In the genomic region with DNA sequence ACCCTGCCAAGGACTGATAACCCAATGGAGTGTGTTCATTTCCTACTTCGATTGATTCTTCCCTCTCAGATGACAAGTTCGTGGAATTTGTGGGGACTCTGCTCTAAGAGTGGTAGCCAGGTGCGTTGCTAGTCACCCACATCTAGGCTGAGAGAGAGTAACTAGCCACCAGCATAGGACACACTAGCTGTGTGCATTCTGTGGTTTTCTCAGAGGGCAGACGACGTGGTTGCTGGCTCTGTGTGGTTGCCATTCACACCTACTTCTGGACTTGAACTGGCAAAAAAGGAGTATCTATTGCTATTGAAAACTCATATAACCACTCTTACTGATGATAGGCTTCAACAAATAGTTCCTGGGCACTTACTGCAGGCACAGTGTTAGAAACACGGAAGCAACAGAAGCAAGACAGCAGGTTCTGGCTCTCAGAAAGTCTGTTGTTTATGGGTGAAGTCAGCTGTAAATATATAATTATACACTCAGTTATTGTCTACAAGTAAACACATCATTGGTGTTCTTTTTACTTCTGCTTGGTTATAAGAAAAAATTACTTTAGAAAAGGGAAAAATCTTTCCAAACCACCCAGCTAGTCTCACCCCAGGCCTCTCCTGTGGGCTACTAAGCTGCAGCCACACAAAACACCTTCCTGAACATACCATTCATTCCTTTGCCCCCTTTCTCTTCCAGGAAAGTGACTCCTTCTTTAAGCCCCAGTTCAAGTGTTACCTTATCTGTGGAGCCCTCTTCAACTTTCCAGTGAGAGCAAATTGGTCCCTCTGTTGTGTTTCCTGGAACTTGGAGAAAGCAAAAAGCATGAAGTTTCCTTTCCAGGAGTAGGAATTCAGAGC, we compare ENCODE assay signal across 24 cellular contexts.
"Had no signal": no experiment of that assay in that cellular context is flagged by ENCODE, and none has a peak within 500 bp of the region (broad histone marks: within the 10 kb centered on the region; RNA-seq: fewer than 3 reads in every experiment).

No MANE protein-coding gene starts in this region.

- H3K9me3 ChIP-seq: prostate gland, upper lobe of left lung had no signal

- H3K36me3 Mint-ChIP-seq: activated naive CD4-positive, alpha-beta T cell treated with anti-CD3 and anti-CD28 coated beads, Interleukin-2, amount 50 U/mL, for 72 hours; brain had no signal

- DNase-seq: activated CD4-positive, alpha-beta memory T cell treated with anti-CD3 and anti-CD28 coated beads, Interleukin-2, amount 10 ng/mL, durations not matched to agents 7 days and 5 days; activated CD4-positive, alpha-beta T cell treated with anti-CD3 and anti-CD28 coated beads for 36 hours; activated effector memory CD4-positive, alpha-beta T cell treated with anti-CD3 and anti-CD28 coated beads, Interleukin-2, amount 50 U/mL, for 16 hours; activated T-cell treated with anti-CD3 and anti-CD28 coated beads, Interleukin-2, amount 50 U/mL, for 4 hours; cortex of kidney; effector CD4-positive, alpha-beta T cell; foreskin fibroblast; left colon; nucleus accumbens; right cardiac atrium; small intestine; stimulated activated CD4-positive, alpha-beta T cell treated with anti-CD3 and anti-CD28 coated beads, Interleukin-4, amount 100 ng/mL, for 24 hours; stimulated activated naive CD4-positive, alpha-beta T cell treated with Interleukin-2 at 50 U/mL for 16 hours; substantia nigra; T-helper 9 cell; upper lobe of left lung had no signal

- ATAC-seq: activated CD4-positive, alpha-beta T cell treated with anti-CD3 and anti-CD28 coated beads for 36 hours; activated naive CD4-positive, alpha-beta T cell treated with anti-CD3 and anti-CD28 coated beads, Interleukin-2, amount 50 U/mL, for 72 hours; activated T-cell treated with anti-CD3 and anti-CD28 coated beads, Interleukin-2, amount 50 U/mL, for 4 hours; left colon; right cardiac atrium had no signal

- H3K9me3 Mint-ChIP-seq: activated CD4-positive, alpha-beta memory T cell treated with anti-CD3 and anti-CD28 coated beads, Interleukin-2, amount 10 ng/mL, durations not matched to agents 7 days and 5 days; activated naive CD4-positive, alpha-beta T cell treated with anti-CD3 and anti-CD28 coated beads, Interleukin-2, amount 50 U/mL, for 72 hours; activated T-cell treated with anti-CD3 and anti-CD28 coated beads, Interleukin-2, amount 50 U/mL, for 4 hours; brain; central memory CD8-positive, alpha-beta T cell; nephron had no signal

- H3K36me3 ChIP-seq: prostate gland, upper lobe of left lung had no signal

- H3K27me3 Mint-ChIP-seq: activated CD4-positive, alpha-beta memory T cell treated with anti-CD3 and anti-CD28 coated beads, Interleukin-2, amount 10 ng/mL, durations not matched to agents 7 days and 5 days; brain; central memory CD8-positive, alpha-beta T cell had no signal

- H3K27me3 ChIP-seq: upper lobe of left lung had no signal

- H3K27ac ChIP-seq: prostate gland, upper lobe of left lung, VCaP had no signal

- H3K4me1 ChIP-seq: prostate gland, upper lobe of left lung had no signal

- H3K4me1 Mint-ChIP-seq: activated CD4-positive, alpha-beta memory T cell treated with anti-CD3 and anti-CD28 coated beads, Interleukin-2, amount 10 ng/mL, durations not matched to agents 7 days and 5 days; activated CD4-positive, alpha-beta T cell treated with anti-CD3 and anti-CD28 coated beads for 36 hours; brain; central memory CD8-positive, alpha-beta T cell; nephron had no signal

- H3K4me3 ChIP-seq: prostate gland, upper lobe of left lung had no signal

- H3K4me3 Mint-ChIP-seq: activated CD4-positive, alpha-beta memory T cell treated with anti-CD3 and anti-CD28 coated beads, Interleukin-2, amount 10 ng/mL, durations not matched to agents 7 days and 5 days; activated CD4-positive, alpha-beta T cell treated with anti-CD3 and anti-CD28 coated beads for 36 hours; activated T-cell treated with anti-CD3 and anti-CD28 coated beads, Interleukin-2, amount 50 U/mL, for 4 hours; brain; central memory CD8-positive, alpha-beta T cell; nephron had no signal

- FAIRE-seq: endothelial cell of umbilical vein, islet of Langerhans, small intestine had no signal

- H3K27ac Mint-ChIP-seq: activated CD4-positive, alpha-beta memory T cell treated with anti-CD3 and anti-CD28 coated beads, Interleukin-2, amount 10 ng/mL, durations not matched to agents 7 days and 5 days; activated CD4-positive, alpha-beta T cell treated with anti-CD3 and anti-CD28 coated beads for 36 hours; activated naive CD4-positive, alpha-beta T cell treated with anti-CD3 and anti-CD28 coated beads, Interleukin-2, amount 50 U/mL, for 72 hours; brain; nephron had no signal
